In the genomic region with DNA sequence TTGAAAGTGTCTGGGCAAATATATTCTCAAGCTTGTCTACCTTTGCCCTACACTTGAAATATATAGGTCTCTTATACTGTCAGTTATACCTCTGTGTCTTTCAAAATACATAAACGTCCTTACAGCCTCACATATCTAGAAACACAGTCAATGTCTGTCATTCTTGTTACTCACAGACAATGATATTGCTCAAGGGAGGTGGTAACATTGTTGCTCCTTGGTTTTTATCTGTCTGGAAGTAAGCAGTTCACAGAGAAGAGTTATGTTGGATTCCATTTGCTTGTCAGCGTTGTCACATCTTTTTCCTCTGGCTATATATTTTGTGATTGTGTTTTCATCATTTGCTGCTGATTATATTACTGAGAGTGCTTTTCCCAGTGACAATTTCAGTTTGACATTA, we compare ENCODE assay signal across 30 cellular contexts.
"Had no signal": no experiment of that assay in that cellular context is flagged by ENCODE, and none has a peak within 500 bp of the region (broad histone marks: within the 10 kb centered on the region; RNA-seq: fewer than 3 reads in every experiment).

No MANE protein-coding gene starts in this region.

- H3K27ac ChIP-seq: brain microvascular endothelial cell, foreskin keratinocyte, gastrocnemius medialis, heart left ventricle had no signal

- H3K9me3 ChIP-seq: gastrocnemius medialis, heart left ventricle had no signal

- H3K36me3 ChIP-seq: brain microvascular endothelial cell, gastrocnemius medialis, heart left ventricle had no signal

- FAIRE-seq: astrocyte had no signal

- H3K27ac Mint-ChIP-seq: activated CD4-positive, alpha-beta memory T cell treated with anti-CD3 and anti-CD28 coated beads, Interleukin-2, amount 10 ng/mL, durations not matched to agents 7 days and 5 days; activated CD4-positive, alpha-beta T cell treated with anti-CD3 and anti-CD28 coated beads, Interleukin-2, amount 10 ng/mL, durations not matched to agents 7 days and 5 days; activated naive CD4-positive, alpha-beta T cell treated with anti-CD3 and anti-CD28 coated beads, Interleukin-2, amount 10 ng/mL, durations not matched to agents 7 days and 5 days; activated naive CD4-positive, alpha-beta T cell treated with anti-CD3 and anti-CD28 coated beads, Interleukin-2, amount 50 U/mL, for 72 hours; activated naive CD8-positive, alpha-beta T cell treated with anti-CD3 and anti-CD28 coated beads, Interleukin-2, amount 10 ng/mL, durations not matched to agents 7 days and 5 days; activated T-cell treated with anti-CD3 and anti-CD28 coated beads, Interleukin-2, amount 50 U/mL, for 24 hours; activated T-cell treated with anti-CD3 and anti-CD28 coated beads, Interleukin-2, amount 50 U/mL, for 72 hours; effector memory CD8-positive, alpha-beta T cell had no signal

- ATAC-seq: activated naive CD4-positive, alpha-beta T cell treated with anti-CD3 and anti-CD28 coated beads, Interleukin-2, amount 50 U/mL, for 72 hours; activated T-cell treated with anti-CD3 and anti-CD28 coated beads, Interleukin-2, amount 50 U/mL, for 72 hours; effector memory CD8-positive, alpha-beta T cell; esophagus mucosa; foreskin keratinocyte; gastrocnemius medialis; heart left ventricle had no signal

- DNase-seq: activated CD4-positive, alpha-beta memory T cell treated with anti-CD3 and anti-CD28 coated beads, Interleukin-2, amount 10 ng/mL, durations not matched to agents 7 days and 5 days; activated CD4-positive, alpha-beta T cell treated with anti-CD3 and anti-CD28 coated beads for 4 hours; activated CD4-positive, alpha-beta T cell treated with anti-CD3 and anti-CD28 coated beads, Interleukin-2, amount 10 ng/mL, durations not matched to agents 7 days and 5 days; activated CD4-positive, alpha-beta T cell treated with anti-CD3 and anti-CD28 coated beads, Interleukin-2, amount 50 U/mL, for 4 hours; activated CD4-positive, CD25-positive, alpha-beta regulatory T cell; activated CD4-positive, CD25-positive, alpha-beta regulatory T cell treated with anti-CD3 and anti-CD28 coated beads, Interleukin-2, amount 50 U/mL, for 72 hours; activated CD8-positive, alpha-beta memory T cell treated with anti-CD3 and anti-CD28 coated beads, Interleukin-2, amount 50 U/mL, for 48 hours; activated gamma-delta T cell; activated naive CD4-positive, alpha-beta T cell; activated naive CD4-positive, alpha-beta T cell treated with anti-CD3 and anti-CD28 coated beads, Interleukin-2, amount 10 ng/mL, durations not matched to agents 7 days and 5 days; activated naive CD8-positive, alpha-beta T cell treated with anti-CD3 and anti-CD28 coated beads, Interleukin-2, amount 10 ng/mL, durations not matched to agents 7 days and 5 days; activated T-cell treated with anti-CD3 and anti-CD28 coated beads for 4 hours; activated T-cell treated with anti-CD3 and anti-CD28 coated beads, Interleukin-2, amount 50 U/mL, for 24 hours; activated T-cell treated with anti-CD3 and anti-CD28 coated beads, Interleukin-2, amount 50 U/mL, for 72 hours; amniotic stem cell; anterior cingulate cortex; brain microvascular endothelial cell; caudate nucleus; cortex of kidney; dermis blood vessel endothelial cell; effector CD4-positive, alpha-beta T cell; effector memory CD8-positive, alpha-beta T cell; foreskin keratinocyte; gastrocnemius medialis; glutamatergic neuron; heart left ventricle; T-helper 2 cell had no signal

- H3K27me3 Mint-ChIP-seq: activated CD4-positive, alpha-beta memory T cell treated with anti-CD3 and anti-CD28 coated beads, Interleukin-2, amount 10 ng/mL, durations not matched to agents 7 days and 5 days; activated CD4-positive, alpha-beta T cell treated with anti-CD3 and anti-CD28 coated beads, Interleukin-2, amount 10 ng/mL, durations not matched to agents 7 days and 5 days; activated naive CD4-positive, alpha-beta T cell treated with anti-CD3 and anti-CD28 coated beads, Interleukin-2, amount 10 ng/mL, durations not matched to agents 7 days and 5 days; activated naive CD8-positive, alpha-beta T cell treated with anti-CD3 and anti-CD28 coated beads, Interleukin-2, amount 10 ng/mL, durations not matched to agents 7 days and 5 days; activated T-cell treated with anti-CD3 and anti-CD28 coated beads, Interleukin-2, amount 50 U/mL, for 24 hours; effector memory CD8-positive, alpha-beta T cell had no signal

- H3K4me3 Mint-ChIP-seq: activated CD4-positive, alpha-beta memory T cell treated with anti-CD3 and anti-CD28 coated beads, Interleukin-2, amount 10 ng/mL, durations not matched to agents 7 days and 5 days; activated CD4-positive, alpha-beta T cell treated with anti-CD3 and anti-CD28 coated beads, Interleukin-2, amount 10 ng/mL, durations not matched to agents 7 days and 5 days; activated naive CD4-positive, alpha-beta T cell treated with anti-CD3 and anti-CD28 coated beads, Interleukin-2, amount 10 ng/mL, durations not matched to agents 7 days and 5 days; activated naive CD8-positive, alpha-beta T cell treated with anti-CD3 and anti-CD28 coated beads, Interleukin-2, amount 10 ng/mL, durations not matched to agents 7 days and 5 days; activated T-cell treated with anti-CD3 and anti-CD28 coated beads, Interleukin-2, amount 50 U/mL, for 24 hours; activated T-cell treated with anti-CD3 and anti-CD28 coated beads, Interleukin-2, amount 50 U/mL, for 72 hours; effector memory CD8-positive, alpha-beta T cell had no signal

- H3K4me1 Mint-ChIP-seq: activated CD4-positive, alpha-beta memory T cell treated with anti-CD3 and anti-CD28 coated beads, Interleukin-2, amount 10 ng/mL, durations not matched to agents 7 days and 5 days; activated CD4-positive, alpha-beta T cell treated with anti-CD3 and anti-CD28 coated beads, Interleukin-2, amount 10 ng/mL, durations not matched to agents 7 days and 5 days; activated naive CD4-positive, alpha-beta T cell treated with anti-CD3 and anti-CD28 coated beads, Interleukin-2, amount 10 ng/mL, durations not matched to agents 7 days and 5 days; activated naive CD8-positive, alpha-beta T cell treated with anti-CD3 and anti-CD28 coated beads, Interleukin-2, amount 10 ng/mL, durations not matched to agents 7 days and 5 days had no signal

- H3K27me3 ChIP-seq: brain microvascular endothelial cell, foreskin keratinocyte, gastrocnemius medialis, heart left ventricle had no signal

- H3K36me3 Mint-ChIP-seq: activated naive CD4-positive, alpha-beta T cell treated with anti-CD3 and anti-CD28 coated beads, Interleukin-2, amount 10 ng/mL, durations not matched to agents 7 days and 5 days; activated naive CD4-positive, alpha-beta T cell treated with anti-CD3 and anti-CD28 coated beads, Interleukin-2, amount 50 U/mL, for 72 hours; activated naive CD8-positive, alpha-beta T cell treated with anti-CD3 and anti-CD28 coated beads, Interleukin-2, amount 10 ng/mL, durations not matched to agents 7 days and 5 days had no signal

- H3K4me3 ChIP-seq: gastrocnemius medialis, heart left ventricle had no signal
